8 cellular contexts compared by ENCODE assay signal in the genomic region with DNA sequence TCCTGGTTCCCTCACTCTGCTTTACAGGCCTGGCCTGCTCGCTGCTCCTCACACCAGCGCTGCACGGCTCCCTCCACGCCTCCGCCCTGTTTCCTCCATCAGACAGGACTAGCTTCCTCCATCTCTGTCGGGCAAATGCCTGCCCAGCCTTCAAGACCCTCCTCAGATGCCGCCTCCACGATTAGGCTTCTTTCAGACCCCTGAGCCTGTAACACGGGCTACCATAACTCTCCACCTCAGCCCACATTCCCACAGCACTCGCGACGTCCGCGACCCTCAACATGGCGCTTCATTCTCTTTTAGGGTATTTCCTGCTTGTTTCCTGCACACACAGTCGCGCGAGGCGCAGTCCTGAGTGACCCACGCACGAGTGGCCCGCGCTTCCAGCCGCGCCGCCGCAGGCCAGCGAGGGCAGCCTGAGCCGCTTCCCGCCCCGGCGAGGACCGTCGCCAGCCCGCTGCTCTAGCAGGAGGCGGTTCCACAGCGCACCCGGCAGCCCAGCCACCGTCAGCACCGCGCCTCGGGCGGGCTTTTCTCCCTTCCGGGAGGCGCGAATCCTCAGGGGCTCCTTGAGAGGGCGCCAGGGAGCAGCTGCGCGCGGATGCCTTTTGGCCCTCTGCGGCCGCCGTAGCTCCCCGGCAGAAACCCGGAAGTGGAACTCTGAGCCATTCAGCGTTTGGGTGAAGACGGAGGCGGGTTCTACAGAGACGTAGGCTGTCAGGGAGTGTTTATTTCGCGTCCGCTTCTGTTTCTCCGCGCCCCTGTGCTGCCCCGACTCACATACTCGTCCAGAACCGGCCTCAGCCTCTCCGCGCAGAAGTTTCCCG. TPM values are rescaled to one million over a fixed set of nuclear protein-coding genes. Genes with fewer than 3 reads are reported as not detected.
A peak's percentile ranks its signal among the peaks of the same experiment; 100 is the strongest.
DNase-seq lines count a peak whose midpoint lies in the region; ATAC-seq and TF ChIP-seq lines count a peak whose summit lies in the region.

A gene (plus strand): TSS at position 695 of the 827 bp plus-strand sequence. CDS start 138 bp downstream, outside the sequence.

- ATAC-seq in GM19463 (IDR thresholded peaks at IDR 0.05; ENCODE audit: unreplicated experiment), result peak; percentile 98
- ATAC-seq in activated CD8-positive, alpha-beta T cell treated with anti-CD3 and anti-CD28 coated beads for 36 hours, result peak; percentile 98

- peak within 1 kb of the TSS; percentile 95 for H3K27ac Mint-ChIP-seq in activated CD8-positive, alpha-beta T cell treated with anti-CD3 and anti-CD28 coated beads for 36 hours
- peak within 1 kb of the TSS; percentile 82 for H3K27ac Mint-ChIP-seq in endothelial cell (ENCODE audit: unreplicated experiment)

- H3K4me3 ChIP-seq in BLaER1, result peak within 1 kb of the TSS; percentile 85

- peak; percentile 38 for DNase-seq in HS-27A (ENCODE audit: low read depth)
- peak; percentile 93 for DNase-seq in activated CD8-positive, alpha-beta T cell treated with anti-CD3 and anti-CD28 coated beads for 36 hours
- DNase-seq in endothelial cell (ENCODE audit: low spot score), result peak; percentile 96
- peak; percentile 96 for DNase-seq in mucosa of gallbladder (ENCODE audit: low spot score)
- DNase-seq in stimulated activated CD8-positive, alpha-beta memory T cell treated with anti-CD3 and anti-CD28 coated beads, Interleukin-4, amount 100 ng/mL, for 48 hours, result peak; percentile 97
- no peak for DNase-seq in NOMO-1 treated with DMSO at 0.1 percent for 48 hours (lab: John Stamatoyannopoulos, UW; ENCODE audit: unreplicated experiment)

- H4K20me1 ChIP-seq in BLaER1, result 0 out of 2 replicates have a peak, but pooled peaks cover 14% of the 10 kb centered on the region

- H3K4me1 ChIP-seq in BLaER1, result peaks cover 14% of the 10 kb centered on the region

- peaks cover 24% of the 10 kb centered on the region for H3K9me3 Mint-ChIP-seq in activated CD8-positive, alpha-beta T cell treated with anti-CD3 and anti-CD28 coated beads for 36 hours
- peaks cover 5% of the 10 kb centered on the region for H3K9me3 Mint-ChIP-seq in endothelial cell (ENCODE audit: unreplicated experiment)

- peak within 1 kb of the TSS; percentile 83 for H3K27ac ChIP-seq in BLaER1

- intact Hi-C loops in activated CD8-positive, alpha-beta T cell treated with anti-CD3 and anti-CD28 coated beads for 36 hours (cut with micrococcal nuclease), result no loop called here

- peak; percentile 92 for TF ChIP-seq CTCF in activated CD8-positive, alpha-beta T cell treated with anti-CD3 and anti-CD28 coated beads for 36 hours (IDR thresholded peaks at IDR 0.05)
- TF ChIP-seq CTCF in endothelial cell (IDR thresholded peaks at IDR 0.05; ENCODE audit: unreplicated experiment), result peak; percentile 71

- peaks cover 48% of the 10 kb centered on the region for H3K4me1 Mint-ChIP-seq in activated CD8-positive, alpha-beta T cell treated with anti-CD3 and anti-CD28 coated beads for 36 hours (ENCODE audit: low read depth)
- peaks cover 13% of the 10 kb centered on the region for H3K4me1 Mint-ChIP-seq in endothelial cell (ENCODE audit: unreplicated experiment)

- no peaks in the 10 kb centered on the region for H3K27me3 ChIP-seq in BLaER1

- CTCF ChIA-PET in activated CD8-positive, alpha-beta T cell treated with anti-CD3 and anti-CD28 coated beads for 36 hours (lab: Charles Lee), result interaction anchor here (1.2 kb wide), 2 partner anchors 10 to 21 kb away, joined by 3 to 4 read pairs; no protein-coding TSS in a partner anchor

- peaks cover 13% of the 10 kb centered on the region for H3K36me3 ChIP-seq in BLaER1

- no peaks in the 10 kb centered on the region; the same call in 1 of the 2 replicates for H3K9me3 ChIP-seq in BLaER1

- H3K36me3 Mint-ChIP-seq in activated CD8-positive, alpha-beta T cell treated with anti-CD3 and anti-CD28 coated beads for 36 hours (ENCODE audit: low read depth), result peaks cover 51% of the 10 kb centered on the region
- H3K36me3 Mint-ChIP-seq in endothelial cell (ENCODE audit: low read depth, unreplicated experiment), result no peaks in the 10 kb centered on the region

- H3K9ac ChIP-seq in BLaER1, result peak within 1 kb of the TSS; percentile 88

- H3K27me3 Mint-ChIP-seq in activated CD8-positive, alpha-beta T cell treated with anti-CD3 and anti-CD28 coated beads for 36 hours, result no peaks in the 10 kb centered on the region
- H3K27me3 Mint-ChIP-seq in endothelial cell (ENCODE audit: unreplicated experiment), result peaks cover 8% of the 10 kb centered on the region

- POLR2A ChIA-PET in activated CD8-positive, alpha-beta T cell treated with anti-CD3 and anti-CD28 coated beads for 36 hours (lab: Charles Lee), result interaction anchor here (1.6 kb wide), 1 partner anchor 11 kb away, joined by 3 read pairs; no protein-coding TSS in a partner anchor

- peak within 1 kb of the TSS; percentile 80 for H3K4me2 ChIP-seq in BLaER1

- peak within 1 kb of the TSS; percentile 74 for H3K4me3 Mint-ChIP-seq in activated CD8-positive, alpha-beta T cell treated with anti-CD3 and anti-CD28 coated beads for 36 hours
- peak within 1 kb of the TSS; percentile 95 for H3K4me3 Mint-ChIP-seq in endothelial cell (ENCODE audit: unreplicated experiment)

RNA-seq across cellular contexts. Expression of the gene that starts here (rescaled TPM):
- total RNA-seq in activated CD8-positive, alpha-beta T cell treated with anti-CD3 and anti-CD28 coated beads for 36 hours, result 10 to 100 TPM; 58.3 to 69.0 TPM
- 47.3 TPM for total RNA-seq in endothelial cell (ENCODE audit: unreplicated experiment)
- total RNA-seq in mucosa of gallbladder, result 45.3 TPM
